11 cellular contexts compared by ENCODE assay signal in the genomic region with DNA sequence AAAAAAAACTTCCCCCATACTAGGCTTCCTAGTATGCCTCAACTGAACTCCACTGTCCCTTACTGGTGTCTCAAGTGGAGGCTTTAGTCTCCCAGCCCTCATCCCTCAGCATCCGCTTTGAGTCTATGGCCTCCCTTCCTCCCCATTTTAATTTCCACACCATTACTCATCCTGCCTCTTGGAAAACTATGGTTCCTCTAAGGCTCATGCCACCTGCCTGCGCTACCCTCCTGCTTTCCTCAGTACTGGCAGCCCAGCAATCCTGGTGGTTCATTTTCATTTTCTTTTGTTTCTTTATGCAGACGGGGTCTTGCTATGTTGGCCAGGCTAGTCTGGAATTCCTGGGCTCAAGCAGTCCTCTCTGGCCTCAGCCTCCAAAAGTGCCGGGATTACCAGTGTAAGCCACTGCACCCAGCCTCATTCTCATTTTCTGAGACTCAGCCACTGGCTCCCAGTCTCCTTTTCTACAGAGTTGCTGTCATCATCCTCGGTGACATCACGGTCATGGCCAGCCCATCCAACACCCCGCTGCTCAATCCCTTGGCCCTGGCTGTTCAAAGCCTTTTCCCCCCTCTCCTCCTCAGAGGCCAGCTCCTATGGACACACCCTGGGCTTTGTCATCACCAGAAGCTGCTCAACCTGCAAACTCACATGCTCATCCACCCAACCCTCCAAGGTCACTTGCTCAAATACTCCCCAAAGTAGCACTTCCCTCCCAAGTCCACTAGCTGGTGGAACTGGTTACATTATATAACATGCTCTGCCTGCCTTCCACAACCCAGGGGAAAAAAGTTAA. TPM values are rescaled to one million over a fixed set of nuclear protein-coding genes. Genes with fewer than 3 reads are reported as not detected.
DNase-seq lines count a peak whose midpoint lies in the region; ATAC-seq and TF ChIP-seq lines count a peak whose summit lies in the region.
"Had no signal": no experiment of that assay in that cellular context is flagged by ENCODE, and none has a peak within 500 bp of the region (broad histone marks: within the 10 kb centered on the region; RNA-seq: fewer than 3 reads in every experiment).

No MANE protein-coding gene starts in this region.

- no peak overlapping the region for H3K4me3 ChIP-seq in stomach

- H3K27ac Mint-ChIP-seq in activated CD8-positive, alpha-beta T cell treated with anti-CD3 and anti-CD28 coated beads, Interleukin-2, amount 10 ng/mL, durations not matched to agents 7 days and 5 days, result peak overlapping the region; percentile 83
- peak overlapping the region; percentile 87 to 99 (median 99) for H3K27ac Mint-ChIP-seq in immature natural killer cell

- TF ChIP-seq CTCF in stomach (IDR thresholded peaks at IDR 0.05), result no peak

- no peaks in the 10 kb centered on the region for H3K36me3 ChIP-seq in stomach

- no peaks in the 10 kb centered on the region for H3K9me3 Mint-ChIP-seq in activated CD8-positive, alpha-beta T cell treated with anti-CD3 and anti-CD28 coated beads, Interleukin-2, amount 10 ng/mL, durations not matched to agents 7 days and 5 days (ENCODE audit: insufficient read depth)
- no peaks in the 10 kb centered on the region for H3K9me3 Mint-ChIP-seq in immature natural killer cell

- ATAC-seq in activated CD8-positive, alpha-beta T cell treated with anti-CD3 and anti-CD28 coated beads, Interleukin-2, amount 10 ng/mL, durations not matched to agents 7 days and 5 days, result no peak

- WGBS in stomach, 5 donors, result 96 to 99% (median 98%) methylated on average over 7 of the region's 7 CpGs

- peaks cover 76% of the 10 kb centered on the region for H3K4me1 Mint-ChIP-seq in activated CD8-positive, alpha-beta T cell treated with anti-CD3 and anti-CD28 coated beads, Interleukin-2, amount 10 ng/mL, durations not matched to agents 7 days and 5 days (ENCODE audit: low read depth)
- H3K4me1 Mint-ChIP-seq in immature natural killer cell, result peaks cover 43 to 44% of the 10 kb centered on the region in 2 donors

- TF ChIP-seq EP300 in stomach (IDR thresholded peaks at IDR 0.05), result no peak

- intact Hi-C loops in stomach (cut with DNase I; ENCODE audit: low total_unique reads), result no loop called here

- no peaks in the 10 kb centered on the region for H3K27me3 Mint-ChIP-seq in activated CD8-positive, alpha-beta T cell treated with anti-CD3 and anti-CD28 coated beads, Interleukin-2, amount 10 ng/mL, durations not matched to agents 7 days and 5 days (ENCODE audit: low read depth)
- peaks cover 3 to 9% (median 9%) of the 10 kb centered on the region in 3 donors for H3K27me3 Mint-ChIP-seq in immature natural killer cell (ENCODE audit: low read depth in 3 of 3)

- H3K36me3 Mint-ChIP-seq in activated CD8-positive, alpha-beta T cell treated with anti-CD3 and anti-CD28 coated beads, Interleukin-2, amount 10 ng/mL, durations not matched to agents 7 days and 5 days (ENCODE audit: low read depth), result peaks cover 6% of the 10 kb centered on the region
- no peaks in the 10 kb centered on the region for H3K36me3 Mint-ChIP-seq in immature natural killer cell

- peak overlapping the region; percentile 5 to 99 (median 98) for H3K27ac ChIP-seq in stomach

- peaks cover 42 to 76% (median 57%) of the 10 kb centered on the region in 4 donors for H3K4me1 ChIP-seq in stomach

- peak overlapping the region; percentile 95 for H3K4me3 Mint-ChIP-seq in activated CD8-positive, alpha-beta T cell treated with anti-CD3 and anti-CD28 coated beads, Interleukin-2, amount 10 ng/mL, durations not matched to agents 7 days and 5 days
- peak overlapping the region; percentile 63 to 74 (median 67) for H3K4me3 Mint-ChIP-seq in immature natural killer cell

- TF ChIP-seq POLR2A in stomach (IDR thresholded peaks at IDR 0.05), result no peak

- H3K27me3 ChIP-seq in stomach, result no peaks in the 10 kb centered on the region

- POLR2A ChIA-PET in activated CD8-positive, alpha-beta T cell treated with anti-CD3 and anti-CD28 coated beads, Interleukin-2, amount 10 ng/mL, durations not matched to agents 7 days and 5 days (lab: Charles Lee), result interaction anchor here (0.6 to 7.8 kb wide), 2 partner anchors 15 to 48 kb away, joined by 3 to 77 read pairs; partner anchors contain the start of gene PBXIP1

- CTCF ChIA-PET in activated CD8-positive, alpha-beta T cell treated with anti-CD3 and anti-CD28 coated beads, Interleukin-2, amount 10 ng/mL, durations not matched to agents 7 days and 5 days (lab: Charles Lee), result interaction anchor here (0.8 to 3.7 kb wide), 5 partner anchors 70 to 379 kb away, joined by 3 to 24 read pairs (median 3); no protein-coding TSS in a partner anchor

- DNase-seq in SIG-M5 treated with dmso at 0.1 percent for 504 hours (lab: John Stamatoyannopoulos, UW; ENCODE audit: unreplicated experiment) (peak; percentile 68), SIG-M5 (lab: John Stamatoyannopoulos, UW) (no peak), immature natural killer cell (no peak), stomach (no peak), foreskin melanocyte (no peak), iPS-NIHi7 (ENCODE audit: extremely low spot score) (no peak)
- no peak for DNase-seq in activated CD8-positive, alpha-beta T cell treated with anti-CD3 and anti-CD28 coated beads, Interleukin-2, amount 10 ng/mL, durations not matched to agents 7 days and 5 days
- DNase-seq in stimulated activated CD4-positive, alpha-beta T cell treated with anti-CD3 and anti-CD28 coated beads, Interleukin-2, amount 100 ng/mL, for 24 hours, result no peak
- DNase-seq: cortex of kidney, NCI-H2081, WERI-Rb-1 had no signal

- no peaks in the 10 kb centered on the region for H3K9me3 ChIP-seq in stomach

RNA-seq across cellular contexts. Expression of gene PMVK, which starts 2.3 kb away (rescaled TPM):
- 10 to 100 TPM; 40.9 to 43.8 TPM for total RNA-seq in activated CD8-positive, alpha-beta T cell treated with anti-CD3 and anti-CD28 coated beads, Interleukin-2, amount 10 ng/mL, durations not matched to agents 7 days and 5 days
- polyA plus RNA-seq in immature natural killer cell (10 to 100 TPM; 52.5 to 53.8 (median 53.6) TPM), stomach (10 to 100 TPM; 37.4 to 57.1 (median 45.2) TPM)
- 10 to 100 TPM; 10.1 to 47.3 (median 36.8) TPM for total RNA-seq in stomach

RNA-seq across cellular contexts. Expression of gene PBXIP1, which starts 17.1 kb away (rescaled TPM):
- total RNA-seq in activated CD8-positive, alpha-beta T cell treated with anti-CD3 and anti-CD28 coated beads, Interleukin-2, amount 10 ng/mL, durations not matched to agents 7 days and 5 days, result 10 to 100 TPM; 44.5 to 48.2 TPM
- polyA plus RNA-seq in immature natural killer cell (100 to 1,000 TPM in 1 of 3 donors, 10 to 100 TPM in 2; 45.1 to 117 (median 94.6) TPM), stomach (10 to 100 TPM; 19.7 to 59.0 (median 33.4) TPM)
- 100 to 1,000 TPM in 1 of 5 donors, 10 to 100 TPM in 4; 66.5 to 123 (median 81.1) TPM for total RNA-seq in stomach

RNA-seq across cellular contexts. Expression of gene PYGO2, which starts 22.8 kb away (rescaled TPM):
- 10 to 100 TPM; 40.2 to 43.9 TPM for total RNA-seq in activated CD8-positive, alpha-beta T cell treated with anti-CD3 and anti-CD28 coated beads, Interleukin-2, amount 10 ng/mL, durations not matched to agents 7 days and 5 days
- polyA plus RNA-seq in immature natural killer cell (10 to 100 TPM; 15.0 to 39.1 (median 15.4) TPM), stomach (10 to 100 TPM; 12.2 to 19.8 (median 16.1) TPM)
- 10 to 100 TPM in 4 of 5 donors, 1 to 10 TPM in 1; 8.1 to 75.3 (median 36.2) TPM for total RNA-seq in stomach

RNA-seq across cellular contexts. Expression of gene SHC1, which starts 31.7 kb away (rescaled TPM):
- 10 to 100 TPM; 69.6 to 72.4 TPM for total RNA-seq in activated CD8-positive, alpha-beta T cell treated with anti-CD3 and anti-CD28 coated beads, Interleukin-2, amount 10 ng/mL, durations not matched to agents 7 days and 5 days
- 10 to 100 TPM; 32.3 to 49.4 (median 42.5) TPM for polyA plus RNA-seq in immature natural killer cell
- 10 to 100 TPM; 23.2 to 81.1 (median 59.6) TPM for total RNA-seq in stomach
- polyA plus RNA-seq in stomach, result 10 to 100 TPM; 43.7 to 58.8 (median 56.1) TPM

RNA-seq across cellular contexts. Expression of gene CKS1B, which starts 35.7 kb away (rescaled TPM):
- 100 to 1,000 TPM; 151 to 153 TPM for total RNA-seq in activated CD8-positive, alpha-beta T cell treated with anti-CD3 and anti-CD28 coated beads, Interleukin-2, amount 10 ng/mL, durations not matched to agents 7 days and 5 days
- polyA plus RNA-seq in immature natural killer cell, result 10 to 100 TPM; 59.5 to 82.7 (median 67.5) TPM
- total RNA-seq in stomach, result 10 to 100 TPM in 2 of 5 donors, 1 to 10 TPM in 3; 4.7 to 36.1 (median 5.2) TPM
- polyA plus RNA-seq in stomach, result 10 to 100 TPM; 40.9 to 73.3 (median 63.9) TPM
